ENCODE assay signal across 1 cellular context in the genomic region with DNA sequence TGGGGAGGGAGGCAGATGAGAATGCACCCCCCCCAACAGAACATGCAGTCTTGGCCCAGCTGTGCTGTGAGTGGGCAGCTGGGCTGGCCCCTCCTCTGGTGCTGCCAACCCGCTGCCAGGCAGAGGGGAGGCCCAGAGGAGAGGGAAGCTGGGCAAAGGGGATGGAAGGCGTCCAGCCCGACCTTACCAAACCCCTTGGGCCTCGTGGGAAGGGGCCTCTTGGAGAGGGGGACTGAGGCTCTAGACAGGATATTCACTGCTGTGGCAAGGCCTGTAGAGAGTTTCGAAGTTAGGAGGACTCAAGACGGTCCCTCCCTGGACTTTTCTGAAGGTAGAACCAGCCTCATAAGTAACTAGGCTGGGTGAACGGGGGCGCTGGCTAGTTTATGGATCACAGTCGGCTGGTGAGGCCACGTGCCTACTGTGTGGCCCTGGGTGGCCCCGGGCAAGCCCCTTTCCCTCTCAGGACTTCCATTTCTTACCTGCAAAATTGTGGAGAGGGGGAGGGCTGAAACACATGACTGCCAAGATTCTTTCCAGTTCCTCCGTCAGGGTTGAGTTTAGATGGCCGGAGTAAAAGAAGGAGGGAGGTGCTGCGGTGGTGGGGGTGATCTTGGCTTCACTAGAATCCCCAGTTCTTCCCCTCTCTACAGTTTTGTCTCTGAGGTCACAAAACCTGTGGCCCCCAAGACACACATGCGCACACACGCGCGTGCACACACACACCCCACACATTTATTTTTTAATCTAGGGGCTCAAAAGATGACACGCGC.
TF ChIP-seq lines count a peak whose summit lies in the region.

No MANE protein-coding gene starts in this region.

TF ChIP-seq in K562, 482 proteins besides CTCF, POLR2A, EP300 and RAD21 (continued from another document and continues in another):
- TF ChIP-seq, protein P1, sequence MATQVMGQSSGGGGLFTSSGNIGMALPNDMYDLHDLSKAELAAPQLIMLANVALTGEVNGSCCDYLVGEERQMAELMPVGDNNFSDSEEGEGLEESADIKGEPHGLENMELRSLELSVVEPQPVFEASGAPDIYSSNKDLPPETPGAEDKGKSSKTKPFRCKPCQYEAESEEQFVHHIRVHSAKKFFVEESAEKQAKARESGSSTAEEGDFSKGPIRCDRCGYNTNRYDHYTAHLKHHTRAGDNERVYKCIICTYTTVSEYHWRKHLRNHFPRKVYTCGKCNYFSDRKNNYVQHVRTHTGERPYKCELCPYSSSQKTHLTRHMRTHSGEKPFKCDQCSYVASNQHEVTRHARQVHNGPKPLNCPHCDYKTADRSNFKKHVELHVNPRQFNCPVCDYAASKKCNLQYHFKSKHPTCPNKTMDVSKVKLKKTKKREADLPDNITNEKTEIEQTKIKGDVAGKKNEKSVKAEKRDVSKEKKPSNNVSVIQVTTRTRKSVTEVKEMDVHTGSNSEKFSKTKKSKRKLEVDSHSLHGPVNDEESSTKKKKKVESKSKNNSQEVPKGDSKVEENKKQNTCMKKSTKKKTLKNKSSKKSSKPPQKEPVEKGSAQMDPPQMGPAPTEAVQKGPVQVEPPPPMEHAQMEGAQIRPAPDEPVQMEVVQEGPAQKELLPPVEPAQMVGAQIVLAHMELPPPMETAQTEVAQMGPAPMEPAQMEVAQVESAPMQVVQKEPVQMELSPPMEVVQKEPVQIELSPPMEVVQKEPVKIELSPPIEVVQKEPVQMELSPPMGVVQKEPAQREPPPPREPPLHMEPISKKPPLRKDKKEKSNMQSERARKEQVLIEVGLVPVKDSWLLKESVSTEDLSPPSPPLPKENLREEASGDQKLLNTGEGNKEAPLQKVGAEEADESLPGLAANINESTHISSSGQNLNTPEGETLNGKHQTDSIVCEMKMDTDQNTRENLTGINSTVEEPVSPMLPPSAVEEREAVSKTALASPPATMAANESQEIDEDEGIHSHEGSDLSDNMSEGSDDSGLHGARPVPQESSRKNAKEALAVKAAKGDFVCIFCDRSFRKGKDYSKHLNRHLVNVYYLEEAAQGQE (CRISPR knock-in tag; IDR thresholded peaks at IDR 0.05; ENCODE audit: low read depth): no peak
- no peak for TF ChIP-seq ZNF24 (IDR thresholded peaks at IDR 0.05)
- TF ChIP-seq ZNF23 (CRISPR knock-in tag; IDR thresholded peaks at IDR 0.05): no peak
- TF ChIP-seq DIDO1 (tag; IDR thresholded peaks at IDR 0.05; ENCODE audit: low read depth): no peak
- TF ChIP-seq, protein P2, sequence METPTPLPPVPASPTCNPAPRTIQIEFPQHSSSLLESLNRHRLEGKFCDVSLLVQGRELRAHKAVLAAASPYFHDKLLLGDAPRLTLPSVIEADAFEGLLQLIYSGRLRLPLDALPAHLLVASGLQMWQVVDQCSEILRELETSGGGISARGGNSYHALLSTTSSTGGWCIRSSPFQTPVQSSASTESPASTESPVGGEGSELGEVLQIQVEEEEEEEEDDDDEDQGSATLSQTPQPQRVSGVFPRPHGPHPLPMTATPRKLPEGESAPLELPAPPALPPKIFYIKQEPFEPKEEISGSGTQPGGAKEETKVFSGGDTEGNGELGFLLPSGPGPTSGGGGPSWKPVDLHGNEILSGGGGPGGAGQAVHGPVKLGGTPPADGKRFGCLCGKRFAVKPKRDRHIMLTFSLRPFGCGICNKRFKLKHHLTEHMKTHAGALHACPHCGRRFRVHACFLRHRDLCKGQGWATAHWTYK (CRISPR knock-in tag; IDR thresholded peaks at IDR 0.05): 0 out of 2 replicates have a peak, but pooled peaks have one; percentile 35
- TF ChIP-seq TRIM28 (IDR thresholded peaks at IDR 0.05): no peak
- TF ChIP-seq, protein P3, sequence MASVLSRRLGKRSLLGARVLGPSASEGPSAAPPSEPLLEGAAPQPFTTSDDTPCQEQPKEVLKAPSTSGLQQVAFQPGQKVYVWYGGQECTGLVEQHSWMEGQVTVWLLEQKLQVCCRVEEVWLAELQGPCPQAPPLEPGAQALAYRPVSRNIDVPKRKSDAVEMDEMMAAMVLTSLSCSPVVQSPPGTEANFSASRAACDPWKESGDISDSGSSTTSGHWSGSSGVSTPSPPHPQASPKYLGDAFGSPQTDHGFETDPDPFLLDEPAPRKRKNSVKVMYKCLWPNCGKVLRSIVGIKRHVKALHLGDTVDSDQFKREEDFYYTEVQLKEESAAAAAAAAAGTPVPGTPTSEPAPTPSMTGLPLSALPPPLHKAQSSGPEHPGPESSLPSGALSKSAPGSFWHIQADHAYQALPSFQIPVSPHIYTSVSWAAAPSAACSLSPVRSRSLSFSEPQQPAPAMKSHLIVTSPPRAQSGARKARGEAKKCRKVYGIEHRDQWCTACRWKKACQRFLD (CRISPR knock-in tag; IDR thresholded peaks at IDR 0.05): peak; percentile 72
- no peak for TF ChIP-seq HOXB6 (CRISPR knock-in tag; IDR thresholded peaks at IDR 0.05; ENCODE audit: borderline replicate concordance)
- TF ChIP-seq POLR3G (IDR thresholded peaks at IDR 0.05; ENCODE audit: extremely low read depth, insufficient read length, insufficient replicate concordance): no peak
- TF ChIP-seq ZFX (CRISPR knock-in tag; IDR thresholded peaks at IDR 0.05): peak; percentile 64
- TF ChIP-seq YY1 (IDR thresholded peaks at IDR 0.05; ENCODE audit: borderline replicate concordance in 1 of 3, control insufficient read depth in 1 of 3, extremely low read depth in 1 of 3, insufficient read depth in 3 of 3, insufficient read length in 1 of 3, insufficient replicate concordance in 2 of 3, low read depth in 1 of 3, low read length in 2 of 3): no peak
- 0 out of 2 replicates have a peak, but pooled peaks have one; percentile 12 for TF ChIP-seq HDAC2 (IDR thresholded peaks at IDR 0.05)
- peak; percentile 6; the same call in 1 of the 2 replicates for TF ChIP-seq CREB1 (IDR thresholded peaks at IDR 0.05)
- TF ChIP-seq CREB1 (CRISPR knock-in tag; IDR thresholded peaks at IDR 0.05): no peak
- no peak for TF ChIP-seq E2F3 (CRISPR knock-in tag; IDR thresholded peaks at IDR 0.05)
- TF ChIP-seq FOS (IDR thresholded peaks at IDR 0.05; ENCODE audit: extremely low read depth, insufficient read length): no peak
- TF ChIP-seq, protein P4, sequence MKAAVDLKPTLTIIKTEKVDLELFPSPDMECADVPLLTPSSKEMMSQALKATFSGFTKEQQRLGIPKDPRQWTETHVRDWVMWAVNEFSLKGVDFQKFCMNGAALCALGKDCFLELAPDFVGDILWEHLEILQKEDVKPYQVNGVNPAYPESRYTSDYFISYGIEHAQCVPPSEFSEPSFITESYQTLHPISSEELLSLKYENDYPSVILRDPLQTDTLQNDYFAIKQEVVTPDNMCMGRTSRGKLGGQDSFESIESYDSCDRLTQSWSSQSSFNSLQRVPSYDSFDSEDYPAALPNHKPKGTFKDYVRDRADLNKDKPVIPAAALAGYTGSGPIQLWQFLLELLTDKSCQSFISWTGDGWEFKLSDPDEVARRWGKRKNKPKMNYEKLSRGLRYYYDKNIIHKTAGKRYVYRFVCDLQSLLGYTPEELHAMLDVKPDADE (conservative IDR thresholded peaks at IDR 0.05; ENCODE audit: control insufficient read depth, low read depth, low read length): no peak
- TF ChIP-seq BHLHE40 (IDR thresholded peaks at IDR 0.05; ENCODE audit: low read length): no peak
- TF ChIP-seq, protein P5, sequence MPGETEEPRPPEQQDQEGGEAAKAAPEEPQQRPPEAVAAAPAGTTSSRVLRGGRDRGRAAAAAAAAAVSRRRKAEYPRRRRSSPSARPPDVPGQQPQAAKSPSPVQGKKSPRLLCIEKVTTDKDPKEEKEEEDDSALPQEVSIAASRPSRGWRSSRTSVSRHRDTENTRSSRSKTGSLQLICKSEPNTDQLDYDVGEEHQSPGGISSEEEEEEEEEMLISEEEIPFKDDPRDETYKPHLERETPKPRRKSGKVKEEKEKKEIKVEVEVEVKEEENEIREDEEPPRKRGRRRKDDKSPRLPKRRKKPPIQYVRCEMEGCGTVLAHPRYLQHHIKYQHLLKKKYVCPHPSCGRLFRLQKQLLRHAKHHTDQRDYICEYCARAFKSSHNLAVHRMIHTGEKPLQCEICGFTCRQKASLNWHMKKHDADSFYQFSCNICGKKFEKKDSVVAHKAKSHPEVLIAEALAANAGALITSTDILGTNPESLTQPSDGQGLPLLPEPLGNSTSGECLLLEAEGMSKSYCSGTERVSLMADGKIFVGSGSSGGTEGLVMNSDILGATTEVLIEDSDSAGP (CRISPR knock-in tag; IDR thresholded peaks at IDR 0.05): no peak
- TF ChIP-seq SRF (CRISPR knock-in tag; IDR thresholded peaks at IDR 0.05): no peak
- TF ChIP-seq KLF1 (tag; IDR thresholded peaks at IDR 0.05): no peak
- TF ChIP-seq, protein P6, sequence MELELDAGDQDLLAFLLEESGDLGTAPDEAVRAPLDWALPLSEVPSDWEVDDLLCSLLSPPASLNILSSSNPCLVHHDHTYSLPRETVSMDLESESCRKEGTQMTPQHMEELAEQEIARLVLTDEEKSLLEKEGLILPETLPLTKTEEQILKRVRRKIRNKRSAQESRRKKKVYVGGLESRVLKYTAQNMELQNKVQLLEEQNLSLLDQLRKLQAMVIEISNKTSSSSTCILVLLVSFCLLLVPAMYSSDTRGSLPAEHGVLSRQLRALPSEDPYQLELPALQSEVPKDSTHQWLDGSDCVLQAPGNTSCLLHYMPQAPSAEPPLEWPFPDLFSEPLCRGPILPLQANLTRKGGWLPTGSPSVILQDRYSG (tag; conservative IDR thresholded peaks at IDR 0.05; ENCODE audit: low read depth): peak; percentile 67
- TF ChIP-seq, protein P7, sequence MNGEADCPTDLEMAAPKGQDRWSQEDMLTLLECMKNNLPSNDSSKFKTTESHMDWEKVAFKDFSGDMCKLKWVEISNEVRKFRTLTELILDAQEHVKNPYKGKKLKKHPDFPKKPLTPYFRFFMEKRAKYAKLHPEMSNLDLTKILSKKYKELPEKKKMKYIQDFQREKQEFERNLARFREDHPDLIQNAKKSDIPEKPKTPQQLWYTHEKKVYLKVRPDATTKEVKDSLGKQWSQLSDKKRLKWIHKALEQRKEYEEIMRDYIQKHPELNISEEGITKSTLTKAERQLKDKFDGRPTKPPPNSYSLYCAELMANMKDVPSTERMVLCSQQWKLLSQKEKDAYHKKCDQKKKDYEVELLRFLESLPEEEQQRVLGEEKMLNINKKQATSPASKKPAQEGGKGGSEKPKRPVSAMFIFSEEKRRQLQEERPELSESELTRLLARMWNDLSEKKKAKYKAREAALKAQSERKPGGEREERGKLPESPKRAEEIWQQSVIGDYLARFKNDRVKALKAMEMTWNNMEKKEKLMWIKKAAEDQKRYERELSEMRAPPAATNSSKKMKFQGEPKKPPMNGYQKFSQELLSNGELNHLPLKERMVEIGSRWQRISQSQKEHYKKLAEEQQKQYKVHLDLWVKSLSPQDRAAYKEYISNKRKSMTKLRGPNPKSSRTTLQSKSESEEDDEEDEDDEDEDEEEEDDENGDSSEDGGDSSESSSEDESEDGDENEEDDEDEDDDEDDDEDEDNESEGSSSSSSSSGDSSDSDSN (IDR thresholded peaks at IDR 0.05; ENCODE audit: borderline replicate concordance in 1 of 2, low read depth in 2 of 2, low read length in 2 of 2): no peak; a peak in 1 of 4 replicates
- no peak for TF ChIP-seq SMAD2 (IDR thresholded peaks at IDR 0.05; ENCODE audit: low read depth, low read length)
- TF ChIP-seq NFXL1 (CRISPR knock-in tag; IDR thresholded peaks at IDR 0.05): no peak
- peak; percentile 78 for TF ChIP-seq NFRKB (IDR thresholded peaks at IDR 0.05; ENCODE audit: low read depth)
- TF ChIP-seq ZNF436 (CRISPR knock-in tag; IDR thresholded peaks at IDR 0.05): no peak
- TF ChIP-seq, protein P8, sequence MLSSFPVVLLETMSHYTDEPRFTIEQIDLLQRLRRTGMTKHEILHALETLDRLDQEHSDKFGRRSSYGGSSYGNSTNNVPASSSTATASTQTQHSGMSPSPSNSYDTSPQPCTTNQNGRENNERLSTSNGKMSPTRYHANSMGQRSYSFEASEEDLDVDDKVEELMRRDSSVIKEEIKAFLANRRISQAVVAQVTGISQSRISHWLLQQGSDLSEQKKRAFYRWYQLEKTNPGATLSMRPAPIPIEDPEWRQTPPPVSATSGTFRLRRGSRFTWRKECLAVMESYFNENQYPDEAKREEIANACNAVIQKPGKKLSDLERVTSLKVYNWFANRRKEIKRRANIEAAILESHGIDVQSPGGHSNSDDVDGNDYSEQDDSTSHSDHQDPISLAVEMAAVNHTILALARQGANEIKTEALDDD (IDR thresholded peaks at IDR 0.05): peak; percentile 56; the same call in 1 of the 2 replicates
- TF ChIP-seq, protein P9, sequence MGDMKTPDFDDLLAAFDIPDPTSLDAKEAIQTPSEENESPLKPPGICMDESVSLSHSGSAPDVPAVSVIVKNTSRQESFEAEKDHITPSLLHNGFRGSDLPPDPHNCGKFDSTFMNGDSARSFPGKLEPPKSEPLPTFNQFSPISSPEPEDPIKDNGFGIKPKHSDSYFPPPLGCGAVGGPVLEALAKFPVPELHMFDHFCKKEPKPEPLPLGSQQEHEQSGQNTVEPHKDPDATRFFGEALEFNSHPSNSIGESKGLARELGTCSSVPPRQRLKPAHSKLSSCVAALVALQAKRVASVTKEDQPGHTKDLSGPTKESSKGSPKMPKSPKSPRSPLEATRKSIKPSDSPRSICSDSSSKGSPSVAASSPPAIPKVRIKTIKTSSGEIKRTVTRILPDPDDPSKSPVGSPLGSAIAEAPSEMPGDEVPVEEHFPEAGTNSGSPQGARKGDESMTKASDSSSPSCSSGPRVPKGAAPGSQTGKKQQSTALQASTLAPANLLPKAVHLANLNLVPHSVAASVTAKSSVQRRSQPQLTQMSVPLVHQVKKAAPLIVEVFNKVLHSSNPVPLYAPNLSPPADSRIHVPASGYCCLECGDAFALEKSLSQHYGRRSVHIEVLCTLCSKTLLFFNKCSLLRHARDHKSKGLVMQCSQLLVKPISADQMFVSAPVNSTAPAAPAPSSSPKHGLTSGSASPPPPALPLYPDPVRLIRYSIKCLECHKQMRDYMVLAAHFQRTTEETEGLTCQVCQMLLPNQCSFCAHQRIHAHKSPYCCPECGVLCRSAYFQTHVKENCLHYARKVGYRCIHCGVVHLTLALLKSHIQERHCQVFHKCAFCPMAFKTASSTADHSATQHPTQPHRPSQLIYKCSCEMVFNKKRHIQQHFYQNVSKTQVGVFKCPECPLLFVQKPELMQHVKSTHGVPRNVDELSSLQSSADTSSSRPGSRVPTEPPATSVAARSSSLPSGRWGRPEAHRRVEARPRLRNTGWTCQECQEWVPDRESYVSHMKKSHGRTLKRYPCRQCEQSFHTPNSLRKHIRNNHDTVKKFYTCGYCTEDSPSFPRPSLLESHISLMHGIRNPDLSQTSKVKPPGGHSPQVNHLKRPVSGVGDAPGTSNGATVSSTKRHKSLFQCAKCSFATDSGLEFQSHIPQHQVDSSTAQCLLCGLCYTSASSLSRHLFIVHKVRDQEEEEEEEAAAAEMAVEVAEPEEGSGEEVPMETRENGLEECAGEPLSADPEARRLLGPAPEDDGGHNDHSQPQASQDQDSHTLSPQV (IDR thresholded peaks at IDR 0.05): peak; percentile 86
- TF ChIP-seq MYC (IDR thresholded peaks at IDR 0.05; ENCODE audit: low read depth, low read length): 0 out of 2 replicates have a peak, but pooled peaks have one; percentile 50
- no peak for TF ChIP-seq MYC (CRISPR knock-in tag; IDR thresholded peaks at IDR 0.05; ENCODE audit: borderline replicate concordance, low read depth)
